27 cellular contexts compared by ENCODE assay signal in the genomic region with DNA sequence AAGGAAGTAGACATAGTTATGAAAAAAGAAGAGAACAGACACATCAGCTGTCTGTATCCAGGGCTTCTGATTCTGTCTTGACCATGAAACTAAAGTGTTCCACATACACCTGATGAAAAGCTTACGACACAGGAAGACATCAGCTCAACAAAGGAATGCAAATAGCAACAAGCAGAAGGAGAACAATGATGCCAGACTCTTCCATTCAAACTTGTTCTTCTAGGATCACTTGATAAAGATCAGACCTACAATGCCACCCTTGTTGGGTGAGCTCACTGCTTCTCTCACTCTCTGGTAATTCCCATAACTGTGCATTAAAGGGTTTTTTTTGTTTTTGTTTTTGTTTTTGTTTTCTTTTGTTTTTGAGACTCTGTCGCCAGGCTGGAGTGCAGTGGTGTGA.
"Had no signal": no experiment of that assay in that cellular context is flagged by ENCODE, and none has a peak within 500 bp of the region (broad histone marks: within the 10 kb centered on the region; RNA-seq: fewer than 3 reads in every experiment).

No MANE protein-coding gene starts in this region.

- DNase-seq: activated CD4-positive, alpha-beta T cell treated with anti-CD3 and anti-CD28 coated beads for 4 hours; activated CD8-positive, alpha-beta memory T cell treated with anti-CD3 and anti-CD28 coated beads, Interleukin-2, amount 50 U/mL, for 4 hours; activated CD8-positive, alpha-beta T cell treated with anti-CD3 and anti-CD28 coated beads for 36 hours; activated gamma-delta T cell treated with Interleukin-2 at 50 U/mL for 16 hours; activated naive CD4-positive, alpha-beta T cell treated with anti-CD3 and anti-CD28 coated beads, Interleukin-2, amount 50 U/mL, for 16 hours; activated naive CD8-positive, alpha-beta T cell treated with anti-CD3 and anti-CD28 coated beads, Interleukin-2, amount 10 ng/mL, durations not matched to agents 7 days and 5 days; activated T-cell treated with anti-CD3 and anti-CD28 coated beads, Interleukin-2, amount 50 U/mL, for 72 hours; adrenal gland; aorta; central memory CD4-positive, alpha-beta T cell; Karpas-422; NCI-H1048; NCI-H146; NCI-H187 treated with DMSO at 0.1 percent for 48 hours; NCI-H2081 treated with DMSO at 0.1 percent for 48 hours; NCI-H345; NCI-H510A; NCI-H526 treated with DMSO at 0.1 percent for 48 hours; SJCRH30; SW 1271 had no signal

- H3K27me3 ChIP-seq: adrenal gland, SJCRH30 had no signal

- H3K27ac ChIP-seq: adrenal gland, PC-9, SJCRH30 had no signal

- H2AFZ ChIP-seq: PC-9 had no signal

- H3K36me3 ChIP-seq: adrenal gland, SJCRH30 had no signal

- H3K9me3 Mint-ChIP-seq: activated CD8-positive, alpha-beta T cell treated with anti-CD3 and anti-CD28 coated beads for 36 hours; activated naive CD8-positive, alpha-beta T cell treated with anti-CD3 and anti-CD28 coated beads, Interleukin-2, amount 10 ng/mL, durations not matched to agents 7 days and 5 days; activated T-cell treated with anti-CD3 and anti-CD28 coated beads, Interleukin-2, amount 50 U/mL, for 72 hours; activated T-helper 2 cell treated with anti-CD3 and anti-CD28 coated beads, Interferon-gamma antibody, Interleukin-2, Interleukin-4, amounts not matched to agents 10 μg/mL and 5 μg/mL and 100 μg/mL, durations not matched to agents 14 hours and 24 hours and 36 hours; T-helper 2 cell treated with Interferon-gamma antibody and Interleukin-4, amounts not matched to agents 5 μg/mL and 100 μg/mL, for 36 hours had no signal

- H3K9me3 ChIP-seq: adrenal gland, SJCRH30 had no signal

- ATAC-seq: activated CD4-positive, CD25-positive, alpha-beta regulatory T cell treated with anti-CD3 and anti-CD28 coated beads, Interleukin-2, amount 50 U/mL, for 24 hours; activated CD8-positive, alpha-beta T cell treated with anti-CD3 and anti-CD28 coated beads for 36 hours; activated T-cell treated with anti-CD3 and anti-CD28 coated beads, Interleukin-2, amount 50 U/mL, for 72 hours; K562; SK-N-SH treated with all-trans-retinoic acid at 6 μM for 48 hours had no signal

- H3K4me1 Mint-ChIP-seq: activated naive CD8-positive, alpha-beta T cell treated with anti-CD3 and anti-CD28 coated beads, Interleukin-2, amount 10 ng/mL, durations not matched to agents 7 days and 5 days had no signal

- H3K4me1 ChIP-seq: adrenal gland had no signal

- H3K4me2 ChIP-seq: PC-9 had no signal

- H3K4me3 Mint-ChIP-seq: activated CD8-positive, alpha-beta T cell treated with anti-CD3 and anti-CD28 coated beads for 36 hours; activated naive CD8-positive, alpha-beta T cell treated with anti-CD3 and anti-CD28 coated beads, Interleukin-2, amount 10 ng/mL, durations not matched to agents 7 days and 5 days; activated T-cell treated with anti-CD3 and anti-CD28 coated beads, Interleukin-2, amount 50 U/mL, for 72 hours; T-helper 2 cell treated with Interferon-gamma antibody and Interleukin-4, amounts not matched to agents 5 μg/mL and 100 μg/mL, for 36 hours had no signal

- FAIRE-seq: bronchial epithelial cell, K562 had no signal

- H3K36me3 Mint-ChIP-seq: activated naive CD8-positive, alpha-beta T cell treated with anti-CD3 and anti-CD28 coated beads, Interleukin-2, amount 10 ng/mL, durations not matched to agents 7 days and 5 days had no signal

- H3K27ac Mint-ChIP-seq: activated CD8-positive, alpha-beta T cell treated with anti-CD3 and anti-CD28 coated beads for 36 hours; activated naive CD8-positive, alpha-beta T cell treated with anti-CD3 and anti-CD28 coated beads, Interleukin-2, amount 10 ng/mL, durations not matched to agents 7 days and 5 days; activated T-cell treated with anti-CD3 and anti-CD28 coated beads, Interleukin-2, amount 50 U/mL, for 72 hours; activated T-helper 2 cell treated with anti-CD3 and anti-CD28 coated beads, Interferon-gamma antibody, Interleukin-2, Interleukin-4, amounts not matched to agents 10 μg/mL and 5 μg/mL and 100 μg/mL, durations not matched to agents 14 hours and 24 hours and 36 hours; T-helper 2 cell treated with Interferon-gamma antibody and Interleukin-4, amounts not matched to agents 5 μg/mL and 100 μg/mL, for 36 hours had no signal

- H3K4me3 ChIP-seq: adrenal gland, K562, PC-9, SJCRH30 had no signal
